12 cellular contexts compared by ENCODE assay signal in genomic region chrX:46777971-46778810, GRCh38. TPM values are rescaled to one million over a fixed set of nuclear protein-coding genes. Genes with fewer than 3 reads are reported as not detected.
DNase-seq lines count a peak whose midpoint lies in the region; TF ChIP-seq lines count a peak whose summit lies in the region.
"Had no signal": no experiment of that assay in that cellular context is flagged by ENCODE, and none has a peak within 500 bp of the region (broad histone marks: within the 10 kb centered on the region; RNA-seq: fewer than 3 reads in every experiment).

No MANE protein-coding gene starts in this region.

- H3K9me3 Mint-ChIP-seq in MCF 10A (ENCODE audit: unreplicated experiment): no peaks in the 10 kb centered on the region

- H3K27me3 ChIP-seq in breast epithelium (peaks cover 0 to 23% of the 10 kb centered on the region in 2 donors), stomach (peaks cover 0 to 3% (median 0%) of the 10 kb centered on the region in 3 donors)
- H3K27me3 ChIP-seq: BLaER1 treated with 17β-estradiol and CSF1 and Interleukin-3, amounts not matched to agents 10 nM and 100 nM had no signal

- TF ChIP-seq POLR2A in breast epithelium (IDR thresholded peaks at IDR 0.05) (no peak), stomach (IDR thresholded peaks at IDR 0.05) (no peak)

- no peak overlapping the region for H3K4me3 Mint-ChIP-seq in MCF 10A (ENCODE audit: unreplicated experiment)

- H3K27ac ChIP-seq in breast epithelium (no peak overlapping the region), SK-N-MC (0 out of 2 replicates have a peak overlapping the region, but pooled peaks have one; percentile 42), stomach (peak overlapping the region in 3 of 5 donors; percentile 26 to 50 (median 31))
- H3K27ac ChIP-seq: BLaER1 treated with 17β-estradiol and CSF1 and Interleukin-3, amounts not matched to agents 10 nM and 100 nM; WERI-Rb-1 had no signal

- H3K27ac Mint-ChIP-seq in MCF 10A (ENCODE audit: low read depth, unreplicated experiment): peak overlapping the region; percentile 1

- no peak for TF ChIP-seq EP300 in stomach (IDR thresholded peaks at IDR 0.05)

- H3K4me1 Mint-ChIP-seq in MCF 10A (ENCODE audit: insufficient read depth, unreplicated experiment): no peaks in the 10 kb centered on the region

- CTCF ChIA-PET in MCF 10A (lab: Yijun Ruan, JAX): interaction anchor here (0.6 kb wide), 1 partner anchor 110 kb away, joined by 3 read pairs; no protein-coding TSS in a partner anchor

- POLR2A ChIA-PET in MCF 10A (lab: Yijun Ruan, JAX): interaction anchor here (0.6 to 1.2 kb wide), 2 partner anchors 15 to 60 kb away, joined by 3 read pairs; no protein-coding TSS in a partner anchor

- H3K36me3 ChIP-seq in breast epithelium: no peaks in the 10 kb centered on the region
- no peaks in the 10 kb centered on the region for H3K36me3 ChIP-seq in SK-N-MC (ENCODE audit: insufficient read depth, low read length)
- H3K36me3 ChIP-seq in stomach: no peaks in the 10 kb centered on the region
- H3K36me3 ChIP-seq: BLaER1 treated with 17β-estradiol and CSF1 and Interleukin-3, amounts not matched to agents 10 nM and 100 nM; WERI-Rb-1 had no signal

- H3K9me3 ChIP-seq in breast epithelium (no peaks in the 10 kb centered on the region), SK-N-MC (ENCODE audit: low read depth, low read length) (no peaks in the 10 kb centered on the region), stomach (no peaks in the 10 kb centered on the region)

- no peaks in the 10 kb centered on the region for H3K36me3 Mint-ChIP-seq in MCF 10A (ENCODE audit: insufficient read depth, unreplicated experiment)

- H3K4me1 ChIP-seq in breast epithelium: no peaks in the 10 kb centered on the region
- H3K4me1 ChIP-seq in stomach: peaks cover 0 to 15% (median 3%) of the 10 kb centered on the region in 4 donors

- DNase-seq in MCF 10A (ENCODE audit: unreplicated experiment) (peak; percentile 25), breast epithelium (ENCODE audit: low spot score in 2 of 2) (no peak), SK-N-MC (ENCODE audit: low read depth, low spot score) (no peak), foreskin fibroblast (peak; percentile 33 to 61), stomach (no peak), GM13976 (ENCODE audit: low spot score) (no peak)
- DNase-seq in stimulated activated CD4-positive, alpha-beta T cell treated with anti-CD3 and anti-CD28 coated beads, Interleukin-4, amount 100 ng/mL, for 4 hours: no peak
- no peak for DNase-seq in stimulated activated CD8-positive, alpha-beta memory T cell treated with anti-CD3 and anti-CD28 coated beads, Interleukin-4, amount 100 ng/mL, for 48 hours
- DNase-seq: islet precursor cell, KBM-7, WERI-Rb-1 had no signal

- in situ Hi-C loops in GM13976 (cut with MboI; ENCODE audit: low sequenced_read_pairs, unreplicated experiment): no loop called here

- H3K9ac ChIP-seq in SK-N-MC (ENCODE audit: insufficient read length): no peak overlapping the region
- H3K9ac ChIP-seq: BLaER1 treated with 17β-estradiol and CSF1 and Interleukin-3, amounts not matched to agents 10 nM and 100 nM had no signal

- intact Hi-C loops in MCF 10A (cut with micrococcal nuclease): no loop called here
- intact Hi-C loops in breast epithelium (cut with DNase I; ENCODE audit: low total_unique reads): no loop called here
- intact Hi-C loops in stomach (cut with DNase I; ENCODE audit: low total_unique reads): no loop called here

- WGBS in stomach, 5 donors: 9 to 28% (median 18%) methylated on average over 7 of the region's 7 CpGs

- peaks cover 63% of the 10 kb centered on the region for H3K27me3 Mint-ChIP-seq in MCF 10A (ENCODE audit: insufficient read depth, unreplicated experiment)

- BruUV-seq in MCF 10A (replicated peaks; lab: Mats Ljungman, UMichigan): no TSS peak

- TF ChIP-seq CTCF in MCF 10A (IDR thresholded peaks at IDR 0.05; ENCODE audit: unreplicated experiment): no peak
- no peak for TF ChIP-seq CTCF in breast epithelium (IDR thresholded peaks at IDR 0.05)
- TF ChIP-seq CTCF in foreskin fibroblast (IDR thresholded peaks at IDR 0.05; ENCODE audit: low read depth, low read length): no peak
- no peak for TF ChIP-seq CTCF in stomach (IDR thresholded peaks at IDR 0.05)
- TF ChIP-seq CTCF in GM13976 (IDR thresholded peaks at IDR 0.05; ENCODE audit: borderline replicate concordance, control extremely low read depth, extremely low read depth, insufficient read depth, missing control alignments): no peak

- no peak overlapping the region for H3K4me3 ChIP-seq in breast epithelium
- H3K4me3 ChIP-seq in SK-N-MC: no peak overlapping the region
- H3K4me3 ChIP-seq in foreskin fibroblast (ENCODE audit: low read depth in 1 of 2, low read length in 2 of 2): no peak overlapping the region
- H3K4me3 ChIP-seq in stomach: no peak overlapping the region
- H3K4me3 ChIP-seq: BLaER1 treated with 17β-estradiol and CSF1 and Interleukin-3, amounts not matched to agents 10 nM and 100 nM had no signal

RNA-seq across cellular contexts. Expression of gene SLC9A7, which starts 19.3 kb away (rescaled TPM):
- 28.3 and 29.3 TPM in 2 replicates for total RNA-seq in MCF 10A (2022)
- 10 to 100 TPM in 2 of 3 donors, 1 to 10 TPM in 1; 1.6 to 28.1 (median 12.8) TPM for total RNA-seq in breast epithelium
- 10 to 100 TPM in 4 of 5 donors, under 1 TPM in 1; 0.29 to 25.6 (median 17.9) TPM for total RNA-seq in stomach
- 1 to 10 TPM in 2 of 3 donors, under 1 TPM in 1; 0.76 to 3.0 (median 2.2) TPM for polyA plus RNA-seq in stomach

RNA-seq across cellular contexts. Expression of gene RP2, which starts 58.7 kb away (rescaled TPM):
- total RNA-seq in MCF 10A (2022) (5.4 and 8.0 TPM in 2 replicates), breast epithelium (10 to 100 TPM; 11.8 to 13.8 (median 12.5) TPM), stomach (10 to 100 TPM in 2 of 5 donors, 1 to 10 TPM in 2, under 1 TPM in 1; 0.58 to 25.5 (median 7.5) TPM)
- polyA plus RNA-seq in stomach: 1 to 10 TPM; 3.6 to 7.9 (median 5.2) TPM

Comparison
In these comparisons a context has a peak if more than half of its experiments do, and no peak if none do; other contexts are left out.
1. DNase-seq: peak in MCF 10A (single experiment) and foreskin fibroblast (2 of 2); none in breast epithelium (0 of 2), SK-N-MC (single experiment), stomach (single experiment), stimulated activated CD4-positive, alpha-beta T cell treated with anti-CD3 and anti-CD28 coated beads, Interleukin-4, amount 100 ng/mL, for 4 hours (0 of 2), GM13976 (single experiment) and stimulated activated CD8-positive, alpha-beta memory T cell treated with anti-CD3 and anti-CD28 coated beads, Interleukin-4, amount 100 ng/mL, for 48 hours (single experiment).
2. H3K27ac ChIP-seq: peak in SK-N-MC (single experiment) and stomach (3 of 5); none in breast epithelium (0 of 2).